Comparison of ENCODE assay signal across 9 cellular contexts in genomic region chr4:88820723-88821368, GRCh38.
A peak's percentile ranks its signal among the peaks of the same experiment; 100 is the strongest.
DNase-seq lines count a peak whose midpoint lies in the region; ATAC-seq and TF ChIP-seq lines count a peak whose summit lies in the region.
"Had no signal": no experiment of that assay in that cellular context is flagged by ENCODE, and none has a peak within 500 bp of the region (broad histone marks: within the 10 kb centered on the region; RNA-seq: fewer than 3 reads in every experiment).

No MANE protein-coding gene starts in this region.

- ATAC-seq in gastrocnemius medialis (no peak), HG03097 (IDR thresholded peaks at IDR 0.05; ENCODE audit: low FRiP score, unreplicated experiment) (no peak)

- H3K36me3 ChIP-seq in gastrocnemius medialis, result no peaks in the 10 kb centered on the region

- H3K4me1 ChIP-seq in gastrocnemius medialis, result peaks cover 38 to 44% of the 10 kb centered on the region in 2 donors

- DNase-seq in NCI-H1417 (lab: John Stamatoyannopoulos, UW) (peak; percentile 52 to 68 (median 59)), NCI-H1417 treated with DMSO at 0.1 percent for 48 hours (lab: John Stamatoyannopoulos, UW) (no peak), NCI-H748 treated with DMSO at 0.1 percent for 48 hours (lab: John Stamatoyannopoulos, UW) (peak; percentile 40), fibroblast of pulmonary artery (ENCODE audit: low read depth) (no peak), gastrocnemius medialis (no peak), globus pallidus (ENCODE audit: low spot score) (no peak), NCI-H774 (lab: John Stamatoyannopoulos, UW) (no peak)
- DNase-seq: NCI-H226 had no signal

- no peaks in the 10 kb centered on the region for H3K27me3 ChIP-seq in gastrocnemius medialis

- H3K4me3 ChIP-seq in fibroblast of pulmonary artery (replicated peaks; ENCODE audit: low read depth, low read length) (peak overlapping the region; percentile 62), gastrocnemius medialis (peak overlapping the region; percentile 21 to 65 (median 58))

- TF ChIP-seq CTCF in fibroblast of pulmonary artery (IDR thresholded peaks at IDR 0.05; ENCODE audit: low read length, missing control alignments), result no peak
- no peak for TF ChIP-seq CTCF in gastrocnemius medialis (IDR thresholded peaks at IDR 0.05 in 4 of 5, conservative IDR thresholded peaks at IDR 0.05 in 1 of 5)

- H3K27ac ChIP-seq in gastrocnemius medialis, result peak overlapping the region in 3 of 4 donors; percentile 2 to 85 (median 83)

- no peak for TF ChIP-seq POLR2A in gastrocnemius medialis (IDR thresholded peaks at IDR 0.05)

- in situ Hi-C loops in gastrocnemius medialis (cut with MboI; ENCODE audit: low sequenced_read_pairs in 4 of 4), result no loop called here

- intact Hi-C loops in gastrocnemius medialis (cut with DNase I; ENCODE audit: low total_unique reads), result loop anchor here (5.0 to 10.0 kb wide), 2 partner anchors 86 to 296 kb away; partner anchors contain the start of gene PYURF

- H3K9me3 ChIP-seq in gastrocnemius medialis, result no peaks in the 10 kb centered on the region

Comparison
In these comparisons a context has a peak if more than half of its experiments do, and no peak if none do; other contexts are left out.
1. DNase-seq: peak in NCI-H1417 (3 of 3) and NCI-H748 treated with DMSO at 0.1 percent for 48 hours (single experiment); none in NCI-H1417 treated with DMSO at 0.1 percent for 48 hours (single experiment), fibroblast of pulmonary artery (single experiment), gastrocnemius medialis (0 of 2), globus pallidus (single experiment) and NCI-H774 (single experiment).